ENCODE assay signal across 8 cellular contexts in genomic region chr11:19311306-19312030, GRCh38.
DNase-seq lines count a peak whose midpoint lies in the region; ATAC-seq, FAIRE-seq and TF ChIP-seq lines count a peak whose summit lies in the region.

No MANE protein-coding gene starts in this region.

- 27 to 35% (median 30%) methylated on average over 3 of the region's 3 CpGs for WGBS in ovary, 3 donors

- H3K9me3 ChIP-seq in ovary, result no peaks in the 10 kb centered on the region

- TF ChIP-seq EP300 in ovary (IDR thresholded peaks at IDR 0.05), result no peak

- H3K4me3 Mint-ChIP-seq in activated T-cell treated with anti-CD3 and anti-CD28 coated beads, Interleukin-2, amount 50 U/mL, for 24 hours, result no peak overlapping the region

- H3K9me3 Mint-ChIP-seq in activated T-cell treated with anti-CD3 and anti-CD28 coated beads, Interleukin-2, amount 50 U/mL, for 24 hours, result no peaks in the 10 kb centered on the region

- no peak overlapping the region for H3K4me3 ChIP-seq in ovary

- DNase-seq in GM10266 (ENCODE audit: extremely low spot score), result peak; percentile 52
- peak; percentile 51 for DNase-seq in NCI-H2227 treated with DMSO at 0.1 percent for 48 hours (lab: John Stamatoyannopoulos, UW)
- peak; percentile 37 for DNase-seq in activated T-cell treated with anti-CD3 and anti-CD28 coated beads, Interleukin-2, amount 50 U/mL, for 24 hours
- DNase-seq in glomerular endothelial cell (ENCODE audit: extremely low read depth, low read depth, low spot score), result peak; percentile 37
- DNase-seq in ovary, result peak in 4 of 5 donors; percentile 32 to 51 (median 45)
- DNase-seq in DMS114 treated with DMSO at 0.1 percent for 48 hours (lab: John Stamatoyannopoulos, UW; ENCODE audit: unreplicated experiment), result no peak

- H3K36me3 ChIP-seq in ovary, result no peaks in the 10 kb centered on the region

- H3K27me3 ChIP-seq in ovary, result no peaks in the 10 kb centered on the region

- no peaks in the 10 kb centered on the region for H3K36me3 Mint-ChIP-seq in activated T-cell treated with anti-CD3 and anti-CD28 coated beads, Interleukin-2, amount 50 U/mL, for 24 hours (ENCODE audit: low read depth)

- intact Hi-C loops in ovary (cut with DNase I), result no loop called here

- H3K27ac Mint-ChIP-seq in activated T-cell treated with anti-CD3 and anti-CD28 coated beads, Interleukin-2, amount 50 U/mL, for 24 hours, result no peak overlapping the region

- no peak overlapping the region for H3K27ac ChIP-seq in ovary

- H3K27me3 Mint-ChIP-seq in activated T-cell treated with anti-CD3 and anti-CD28 coated beads, Interleukin-2, amount 50 U/mL, for 24 hours, result peaks cover 16% of the 10 kb centered on the region

- TF ChIP-seq POLR2A in ovary (IDR thresholded peaks at IDR 0.05), result no peak

- H3K4me1 Mint-ChIP-seq in activated T-cell treated with anti-CD3 and anti-CD28 coated beads, Interleukin-2, amount 50 U/mL, for 24 hours (ENCODE audit: low read depth), result no peaks in the 10 kb centered on the region

- peak; percentile 83 for ATAC-seq in HG02852 (IDR thresholded peaks at IDR 0.05; ENCODE audit: unreplicated experiment)

- TF ChIP-seq CTCF in GM10266 (IDR thresholded peaks at IDR 0.05; ENCODE audit: control insufficient read depth, insufficient read depth, low read depth, missing control alignments) (peak; percentile 86), ovary (IDR thresholded peaks at IDR 0.05) (no peak)

- no peaks in the 10 kb centered on the region for H3K4me1 ChIP-seq in ovary (ENCODE audit: insufficient read depth)

- peak; percentile 85 for FAIRE-seq in A204.1 (lab: Jason Lieb, UNC)
